25 cellular contexts compared by ENCODE assay signal in genomic region chrX:105331244-105331643, GRCh38.
DNase-seq lines count a peak whose midpoint lies in the region; ATAC-seq and TF ChIP-seq lines count a peak whose summit lies in the region.
"Had no signal": no experiment of that assay in that cellular context is flagged by ENCODE, and none has a peak within 500 bp of the region (broad histone marks: within the 10 kb centered on the region; RNA-seq: fewer than 3 reads in every experiment).

No MANE protein-coding gene starts in this region.

- no peaks in the 10 kb centered on the region for H3K4me1 Mint-ChIP-seq in activated T-helper 1 cell treated with anti-CD3 and anti-CD28 coated beads, Interleukin-12 subunit alpha, Interleukin-12 subunit beta, Interleukin-2, Interleukin-4 antibody, amounts not matched to agents 30 ng/mL and 10 ng/mL and 1 ng/mL, durations not matched to agents 14 hours and 24 hours and 36 hours (ENCODE audit: low read depth)
- H3K4me1 Mint-ChIP-seq: brain, endodermal cell, mesothelial cell of epicardium, natural killer cell had no signal

- H3K27me3 ChIP-seq in AG04450 (ENCODE audit: control insufficient read depth, insufficient read depth, low read length) (no peaks in the 10 kb centered on the region), brain microvascular endothelial cell (replicated peaks) (no peaks in the 10 kb centered on the region), BE2C (no peaks in the 10 kb centered on the region)
- H3K27me3 ChIP-seq: stomach, transverse colon had no signal

- H3K36me3 ChIP-seq in brain microvascular endothelial cell (replicated peaks) (no peaks in the 10 kb centered on the region), BE2C (no peaks in the 10 kb centered on the region)
- H3K36me3 ChIP-seq: left ventricle myocardium inferior, stomach, transverse colon had no signal

- H3K36me3 Mint-ChIP-seq in activated T-helper 1 cell treated with anti-CD3 and anti-CD28 coated beads, Interleukin-12 subunit alpha, Interleukin-12 subunit beta, Interleukin-2, Interleukin-4 antibody, amounts not matched to agents 30 ng/mL and 10 ng/mL and 1 ng/mL, durations not matched to agents 14 hours and 24 hours and 36 hours (ENCODE audit: low read depth), result no peaks in the 10 kb centered on the region
- H3K36me3 Mint-ChIP-seq: activated naive CD4-positive, alpha-beta T cell treated with anti-CD3 and anti-CD28 coated beads, Interleukin-2, amount 50 U/mL, for 72 hours; brain; mesothelial cell of epicardium; natural killer cell had no signal

- no peaks in the 10 kb centered on the region for H3K9me3 ChIP-seq in AG04450 (ENCODE audit: control insufficient read depth, insufficient read depth, low read length)
- no peaks in the 10 kb centered on the region for H3K9me3 ChIP-seq in BE2C
- H3K9me3 ChIP-seq: left ventricle myocardium inferior, SK-N-SH, stomach, transverse colon had no signal

- H3K4me1 ChIP-seq in BE2C, result no peaks in the 10 kb centered on the region
- H3K4me1 ChIP-seq: left ventricle myocardium inferior, stomach, transverse colon had no signal

- H3K4me3 ChIP-seq in AG04450 (ENCODE audit: low read depth, low read length), result no peak overlapping the region
- no peak overlapping the region for H3K4me3 ChIP-seq in brain microvascular endothelial cell (ENCODE audit: low read depth, low read length)
- H3K4me3 ChIP-seq in BE2C (ENCODE audit: low read depth, low read length), result no peak overlapping the region
- H3K4me3 ChIP-seq: coronary artery, left ventricle myocardium inferior, stomach, transverse colon had no signal

- intact Hi-C loops in activated T-helper 1 cell treated with anti-CD3 and anti-CD28 coated beads, Interleukin-12 subunit alpha, Interleukin-12 subunit beta, Interleukin-2, Interleukin-4 antibody, amounts not matched to agents 30 ng/mL and 10 ng/mL and 1 ng/mL, durations not matched to agents 14 hours and 24 hours and 36 hours (cut with micrococcal nuclease), result no loop called here

- H3K27ac ChIP-seq in AG04450 (ENCODE audit: low read depth, low read length) (no peak overlapping the region), brain microvascular endothelial cell (no peak overlapping the region)
- H3K27ac ChIP-seq: coronary artery, left ventricle myocardium inferior, stomach, transverse colon, VCaP had no signal

- in situ Hi-C loops in brain microvascular endothelial cell (cut with HindIII; ENCODE audit: low pct_ligation_motif_present, low sequenced_read_pairs), result no loop called here

- CTCF ChIA-PET in AG04450 (lab: Charles Lee), result no interaction called here

- peak; percentile 11 for DNase-seq in AG04450 (ENCODE audit: low read depth, low spot score)
- peak; percentile 52 for DNase-seq in HS-5 (ENCODE audit: low read depth)
- peak; percentile 2 for DNase-seq in brain microvascular endothelial cell
- DNase-seq in fibroblast of the conjunctiva (ENCODE audit: low read depth), result peak; percentile 49
- DNase-seq in BE2C, result no peak
- no peak for DNase-seq in stimulated activated CD4-positive, alpha-beta T cell treated with anti-CD3 and anti-CD28 coated beads, Interleukin-12 subunit alpha, Interleukin-12 subunit beta, amount 100 ng/mL, for 4 hours
- DNase-seq in activated T-helper 1 cell treated with anti-CD3 and anti-CD28 coated beads, Interleukin-12 subunit alpha, Interleukin-12 subunit beta, Interleukin-2, Interleukin-4 antibody, amounts not matched to agents 30 ng/mL and 10 ng/mL and 1 ng/mL, durations not matched to agents 14 hours and 24 hours and 36 hours (ENCODE audit: low spot score), result no peak
- DNase-seq: activated CD4-positive, alpha-beta T cell treated with anti-CD3 and anti-CD28 coated beads, Interleukin-2, amount 50 U/mL, for 1 hour; C1 segment of cervical spinal cord; endodermal cell; hippocampal formation; left ventricle myocardium inferior; natural killer cell; NCI-H1417; NCI-H524; retina; SK-N-SH; stomach; transverse colon had no signal

- no peak overlapping the region for H3K27ac Mint-ChIP-seq in activated T-helper 1 cell treated with anti-CD3 and anti-CD28 coated beads, Interleukin-12 subunit alpha, Interleukin-12 subunit beta, Interleukin-2, Interleukin-4 antibody, amounts not matched to agents 30 ng/mL and 10 ng/mL and 1 ng/mL, durations not matched to agents 14 hours and 24 hours and 36 hours
- H3K27ac Mint-ChIP-seq: activated naive CD4-positive, alpha-beta T cell treated with anti-CD3 and anti-CD28 coated beads, Interleukin-2, amount 50 U/mL, for 72 hours; brain; endodermal cell; mesothelial cell of epicardium; natural killer cell had no signal

- POLR2A ChIA-PET in AG04450 (lab: Yijun Ruan, JAX), result no interaction called here

- H3K4me3 Mint-ChIP-seq in activated T-helper 1 cell treated with anti-CD3 and anti-CD28 coated beads, Interleukin-12 subunit alpha, Interleukin-12 subunit beta, Interleukin-2, Interleukin-4 antibody, amounts not matched to agents 30 ng/mL and 10 ng/mL and 1 ng/mL, durations not matched to agents 14 hours and 24 hours and 36 hours, result no peak overlapping the region
- H3K4me3 Mint-ChIP-seq: brain, endodermal cell, mesothelial cell of epicardium, natural killer cell had no signal

- TF ChIP-seq CTCF in AG04450 (IDR thresholded peaks at IDR 0.05; ENCODE audit: low read depth, low read length) (no peak), brain microvascular endothelial cell (IDR thresholded peaks at IDR 0.05; ENCODE audit: low read depth, low read length, missing control alignments) (no peak), BE2C (IDR thresholded peaks at IDR 0.05; ENCODE audit: low read depth, low read length) (no peak)

- no peak for ATAC-seq in GM21528 (IDR thresholded peaks at IDR 0.05; ENCODE audit: low FRiP score, unreplicated experiment)
- ATAC-seq: activated naive CD4-positive, alpha-beta T cell treated with anti-CD3 and anti-CD28 coated beads, Interleukin-2, amount 50 U/mL, for 72 hours; natural killer cell had no signal

- no peaks in the 10 kb centered on the region for H3K27me3 Mint-ChIP-seq in activated T-helper 1 cell treated with anti-CD3 and anti-CD28 coated beads, Interleukin-12 subunit alpha, Interleukin-12 subunit beta, Interleukin-2, Interleukin-4 antibody, amounts not matched to agents 30 ng/mL and 10 ng/mL and 1 ng/mL, durations not matched to agents 14 hours and 24 hours and 36 hours (ENCODE audit: insufficient read depth)
- H3K27me3 Mint-ChIP-seq: brain had no signal

- no peaks in the 10 kb centered on the region for H3K9me3 Mint-ChIP-seq in activated T-helper 1 cell treated with anti-CD3 and anti-CD28 coated beads, Interleukin-12 subunit alpha, Interleukin-12 subunit beta, Interleukin-2, Interleukin-4 antibody, amounts not matched to agents 30 ng/mL and 10 ng/mL and 1 ng/mL, durations not matched to agents 14 hours and 24 hours and 36 hours
- H3K9me3 Mint-ChIP-seq: activated naive CD4-positive, alpha-beta T cell treated with anti-CD3 and anti-CD28 coated beads, Interleukin-2, amount 50 U/mL, for 72 hours; brain had no signal

Comparison
In these comparisons a context has a peak if more than half of its experiments do, and no peak if none do; other contexts are left out.
1. DNase-seq: peak in AG04450 (single experiment), HS-5 (single experiment), brain microvascular endothelial cell (single experiment) and fibroblast of the conjunctiva (single experiment); none in BE2C (single experiment), stimulated activated CD4-positive, alpha-beta T cell treated with anti-CD3 and anti-CD28 coated beads, Interleukin-12 subunit alpha, Interleukin-12 subunit beta, amount 100 ng/mL, for 4 hours (single experiment) and activated T-helper 1 cell treated with anti-CD3 and anti-CD28 coated beads, Interleukin-12 subunit alpha, Interleukin-12 subunit beta, Interleukin-2, Interleukin-4 antibody, amounts not matched to agents 30 ng/mL and 10 ng/mL and 1 ng/mL, durations not matched to agents 14 hours and 24 hours and 36 hours (single experiment).